16 cellular contexts compared by ENCODE assay signal in the genomic region with DNA sequence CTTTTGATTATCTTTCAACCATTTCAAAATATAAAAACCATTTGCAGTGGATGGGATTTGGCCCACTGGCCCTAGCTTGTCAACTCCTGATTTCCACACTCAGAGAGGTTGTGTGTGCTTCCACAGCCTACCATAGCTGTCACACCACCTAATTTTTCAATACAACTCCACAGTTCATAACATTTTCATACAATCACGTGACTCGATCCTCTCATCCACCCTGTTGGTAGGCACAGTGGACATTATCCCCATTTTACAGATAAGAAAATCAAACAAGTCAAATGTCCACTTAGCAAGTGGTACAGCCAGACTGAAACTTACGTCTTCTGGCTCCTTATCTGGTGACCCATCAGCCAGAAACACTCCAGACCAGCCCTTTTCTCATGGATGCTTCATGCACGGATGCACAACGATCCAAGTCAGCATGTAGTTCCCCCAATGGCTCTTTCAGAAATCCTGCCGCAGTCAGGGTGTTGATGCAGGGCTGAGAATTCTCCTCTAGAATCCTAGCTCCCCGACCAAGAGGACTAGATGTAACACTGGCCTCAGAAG.
DNase-seq lines count a peak whose midpoint lies in the region; FAIRE-seq and TF ChIP-seq lines count a peak whose summit lies in the region.
"Had no signal": no experiment of that assay in that cellular context is flagged by ENCODE, and none has a peak within 500 bp of the region (broad histone marks: within the 10 kb centered on the region; RNA-seq: fewer than 3 reads in every experiment).

No MANE protein-coding gene starts in this region.

- no peak overlapping the region for H3K9ac ChIP-seq in BLaER1 treated with 17β-estradiol and CSF1 and Interleukin-3, amounts not matched to agents 10 nM and 100 nM
- H3K9ac ChIP-seq: GM23248 had no signal

- H3K27me3 Mint-ChIP-seq in type B pancreatic cell: peaks cover 6% of the 10 kb centered on the region

- peak overlapping the region in 1 of 10 experiments; percentile 35; a peak in 1 of 20 replicates for H3K4me3 ChIP-seq in BLaER1 treated with 17β-estradiol and CSF1 and Interleukin-3, amounts not matched to agents 10 nM and 100 nM
- H3K4me3 ChIP-seq: GM23248 had no signal

- no peaks in the 10 kb centered on the region for H3K36me3 ChIP-seq in BLaER1 treated with 17β-estradiol and CSF1 and Interleukin-3, amounts not matched to agents 10 nM and 100 nM
- H3K36me3 ChIP-seq: BE2C had no signal

- DNase-seq in RCC 7860 (ENCODE audit: low spot score) (peak; percentile 53), kidney glomerular epithelial cell (lab: John Stamatoyannopoulos, UW) (peak; percentile 19), type B pancreatic cell (ENCODE audit: extremely low spot score, unreplicated experiment) (no peak), ecto neural progenitor cell (ENCODE audit: low spot score) (no peak), Ammon's horn (ENCODE audit: low spot score) (no peak), NCI-H510A treated with DMSO at 0.1 percent for 48 hours (lab: John Stamatoyannopoulos, UW) (no peak)
- DNase-seq: BE2C; Caco-2; CD8-positive, alpha-beta memory T cell; DMS53; GF-D8; GM23248; H7 had no signal

- H3K4me1 Mint-ChIP-seq in type B pancreatic cell (ENCODE audit: unreplicated experiment): peaks cover 54% of the 10 kb centered on the region
- H3K4me1 Mint-ChIP-seq: CD8-positive, alpha-beta memory T cell had no signal

- TF ChIP-seq CTCF in type B pancreatic cell (conservative IDR thresholded peaks at IDR 0.05): no peak

- H3K36me3 Mint-ChIP-seq in type B pancreatic cell: no peaks in the 10 kb centered on the region
- H3K36me3 Mint-ChIP-seq: CD8-positive, alpha-beta memory T cell had no signal

- H3K27ac ChIP-seq in BLaER1 treated with 17β-estradiol and CSF1 and Interleukin-3, amounts not matched to agents 10 nM and 100 nM: no peak overlapping the region; a peak in 1 of 22 replicates
- H3K27ac ChIP-seq: GM23248, HL-60 had no signal

- H3K4me3 Mint-ChIP-seq in type B pancreatic cell: no peak overlapping the region
- H3K4me3 Mint-ChIP-seq: CD8-positive, alpha-beta memory T cell had no signal

- peaks cover 0 to 18% (median 0%) of the 10 kb centered on the region in 11 experiments; a peak in 2 of 22 replicates for H3K27me3 ChIP-seq in BLaER1 treated with 17β-estradiol and CSF1 and Interleukin-3, amounts not matched to agents 10 nM and 100 nM
- H3K27me3 ChIP-seq: BE2C had no signal

- H3K27ac Mint-ChIP-seq in type B pancreatic cell: peak overlapping the region; percentile 32
- H3K27ac Mint-ChIP-seq: CD8-positive, alpha-beta memory T cell had no signal

- H3K4me2 ChIP-seq in BLaER1 treated with 17β-estradiol and CSF1 and Interleukin-3, amounts not matched to agents 10 nM and 100 nM: peak overlapping the region; percentile 68 to 92 (median 86)

- H3K9me3 ChIP-seq in BLaER1 treated with 17β-estradiol and CSF1 and Interleukin-3, amounts not matched to agents 10 nM and 100 nM (replicated peaks in 1 of 11): no peaks in the 10 kb centered on the region
- H3K9me3 ChIP-seq: BE2C, Caco-2 had no signal

- peak; percentile 54 for FAIRE-seq in RCC 7860 (lab: Jason Lieb, UNC)
- FAIRE-seq: A204.1 had no signal

- peaks cover 0 to 20% (median 0%) of the 10 kb centered on the region in 11 experiments; a peak in 4 of 22 replicates for H4K20me1 ChIP-seq in BLaER1 treated with 17β-estradiol and CSF1 and Interleukin-3, amounts not matched to agents 10 nM and 100 nM

- H3K4me1 ChIP-seq in BLaER1 treated with 17β-estradiol and CSF1 and Interleukin-3, amounts not matched to agents 10 nM and 100 nM: peaks cover 35 to 62% (median 49%) of the 10 kb centered on the region in 10 experiments
- H3K4me1 ChIP-seq: BE2C, Caco-2 had no signal

- no peaks in the 10 kb centered on the region for H3K9me3 Mint-ChIP-seq in type B pancreatic cell
- H3K9me3 Mint-ChIP-seq: CD8-positive, alpha-beta memory T cell had no signal

Comparison
In these comparisons a context has a peak if more than half of its experiments do, and no peak if none do; other contexts are left out.
1. DNase-seq: peak in RCC 7860 (single experiment) and kidney glomerular epithelial cell (single experiment); none in type B pancreatic cell (single experiment), ecto neural progenitor cell (single experiment), Ammon's horn (single experiment) and NCI-H510A treated with DMSO at 0.1 percent for 48 hours (single experiment).